In genomic region chr14:54837508-54838149, GRCh38 we compare ENCODE assay signal across 1 cellular context.
TF ChIP-seq lines count a peak whose summit lies in the region.

No MANE protein-coding gene starts in this region.

TF ChIP-seq in HepG2, 621 proteins besides CTCF, POLR2A, EP300 and RAD21 (continued from another document and continues in another):
- TF ChIP-seq, protein P1, sequence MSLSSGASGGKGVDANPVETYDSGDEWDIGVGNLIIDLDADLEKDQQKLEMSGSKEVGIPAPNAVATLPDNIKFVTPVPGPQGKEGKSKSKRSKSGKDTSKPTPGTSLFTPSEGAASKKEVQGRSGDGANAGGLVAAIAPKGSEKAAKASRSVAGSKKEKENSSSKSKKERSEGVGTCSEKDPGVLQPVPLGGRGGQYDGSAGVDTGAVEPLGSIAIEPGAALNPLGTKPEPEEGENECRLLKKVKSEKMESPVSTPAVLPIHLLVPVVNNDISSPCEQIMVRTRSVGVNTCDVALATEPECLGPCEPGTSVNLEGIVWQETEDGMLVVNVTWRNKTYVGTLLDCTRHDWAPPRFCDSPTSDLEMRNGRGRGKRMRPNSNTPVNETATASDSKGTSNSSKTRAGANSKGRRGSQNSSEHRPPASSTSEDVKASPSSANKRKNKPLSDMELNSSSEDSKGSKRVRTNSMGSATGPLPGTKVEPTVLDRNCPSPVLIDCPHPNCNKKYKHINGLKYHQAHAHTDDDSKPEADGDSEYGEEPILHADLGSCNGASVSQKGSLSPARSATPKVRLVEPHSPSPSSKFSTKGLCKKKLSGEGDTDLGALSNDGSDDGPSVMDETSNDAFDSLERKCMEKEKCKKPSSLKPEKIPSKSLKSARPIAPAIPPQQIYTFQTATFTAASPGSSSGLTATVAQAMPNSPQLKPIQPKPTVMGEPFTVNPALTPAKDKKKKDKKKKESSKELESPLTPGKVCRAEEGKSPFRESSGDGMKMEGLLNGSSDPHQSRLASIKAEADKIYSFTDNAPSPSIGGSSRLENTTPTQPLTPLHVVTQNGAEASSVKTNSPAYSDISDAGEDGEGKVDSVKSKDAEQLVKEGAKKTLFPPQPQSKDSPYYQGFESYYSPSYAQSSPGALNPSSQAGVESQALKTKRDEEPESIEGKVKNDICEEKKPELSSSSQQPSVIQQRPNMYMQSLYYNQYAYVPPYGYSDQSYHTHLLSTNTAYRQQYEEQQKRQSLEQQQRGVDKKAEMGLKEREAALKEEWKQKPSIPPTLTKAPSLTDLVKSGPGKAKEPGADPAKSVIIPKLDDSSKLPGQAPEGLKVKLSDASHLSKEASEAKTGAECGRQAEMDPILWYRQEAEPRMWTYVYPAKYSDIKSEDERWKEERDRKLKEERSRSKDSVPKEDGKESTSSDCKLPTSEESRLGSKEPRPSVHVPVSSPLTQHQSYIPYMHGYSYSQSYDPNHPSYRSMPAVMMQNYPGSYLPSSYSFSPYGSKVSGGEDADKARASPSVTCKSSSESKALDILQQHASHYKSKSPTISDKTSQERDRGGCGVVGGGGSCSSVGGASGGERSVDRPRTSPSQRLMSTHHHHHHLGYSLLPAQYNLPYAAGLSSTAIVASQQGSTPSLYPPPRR (CRISPR knock-in tag; IDR thresholded peaks at IDR 0.05; ENCODE audit: borderline replicate concordance): peak; percentile 78; the same call in 1 of the 2 replicates
- TF ChIP-seq ZNF737 (CRISPR knock-in tag; IDR thresholded peaks at IDR 0.05; ENCODE audit: borderline replicate concordance): no peak
- peak; percentile 60; the same call in 1 of the 2 replicates for TF ChIP-seq ZSCAN31 (CRISPR knock-in tag; IDR thresholded peaks at IDR 0.05; ENCODE audit: low read depth)
- TF ChIP-seq SIN3B (IDR thresholded peaks at IDR 0.05; ENCODE audit: low read length): no peak
- TF ChIP-seq ARNT2 (CRISPR knock-in tag; IDR thresholded peaks at IDR 0.05; ENCODE audit: low read depth): no peak
- TF ChIP-seq TFDP2 (CRISPR knock-in tag; IDR thresholded peaks at IDR 0.05): 0 out of 2 replicates have a peak, but pooled peaks have one; percentile 37
- no peak for TF ChIP-seq MAZ (IDR thresholded peaks at IDR 0.05; ENCODE audit: borderline replicate concordance, low read depth, low read length)
- TF ChIP-seq MAZ (CRISPR knock-in tag; IDR thresholded peaks at IDR 0.05; ENCODE audit: low read depth): peak; percentile 65
- TF ChIP-seq ZBTB20 (CRISPR knock-in tag; IDR thresholded peaks at IDR 0.05; ENCODE audit: borderline replicate concordance, low read depth): peak; percentile 95
- TF ChIP-seq MEF2D (CRISPR knock-in tag; IDR thresholded peaks at IDR 0.05): peak; percentile 78
- TF ChIP-seq THAP11 (CRISPR knock-in tag; IDR thresholded peaks at IDR 0.05): peak; percentile 65
- TF ChIP-seq SOX6 (IDR thresholded peaks at IDR 0.05): no peak
- TF ChIP-seq SOX6 (CRISPR knock-in tag; IDR thresholded peaks at IDR 0.05): peak; percentile 94
- peak; percentile 79 for TF ChIP-seq HIC2 (CRISPR knock-in tag; IDR thresholded peaks at IDR 0.05; ENCODE audit: low read depth)
- TF ChIP-seq GATA4 (IDR thresholded peaks at IDR 0.05; ENCODE audit: borderline replicate concordance, low read depth): peak; percentile 59; the same call in 1 of the 2 replicates
- TF ChIP-seq XRCC5 (optimal IDR thresholded peaks at IDR 0.05; ENCODE audit: low read length): peak; percentile 56
- peak; percentile 76; the same call in 1 of the 2 replicates for TF ChIP-seq ZNF580 (CRISPR knock-in tag; IDR thresholded peaks at IDR 0.05; ENCODE audit: borderline replicate concordance, low read depth)
- TF ChIP-seq KDM6A (CRISPR knock-in tag; IDR thresholded peaks at IDR 0.05; ENCODE audit: low read depth): peak; percentile 92
- TF ChIP-seq YEATS4 (CRISPR knock-in tag; IDR thresholded peaks at IDR 0.05; ENCODE audit: borderline replicate concordance): peak; percentile 38; the same call in 1 of the 2 replicates
- TF ChIP-seq ZNF3 (CRISPR knock-in tag; IDR thresholded peaks at IDR 0.05): no peak
- TF ChIP-seq ZNF350 (CRISPR knock-in tag; IDR thresholded peaks at IDR 0.05; ENCODE audit: borderline replicate concordance, low read depth): no peak
- no peak for TF ChIP-seq SOX13 (IDR thresholded peaks at IDR 0.05)
- peak in 1 of 2 experiments; percentile 90; a peak in 2 of 4 replicates for TF ChIP-seq SOX13 (CRISPR knock-in tag; conservative IDR thresholded peaks at IDR 0.05 in 1 of 2, IDR thresholded peaks at IDR 0.05 in 1 of 2)
- peak; percentile 67; the same call in 1 of the 2 replicates for TF ChIP-seq ZNF747 (CRISPR knock-in tag; IDR thresholded peaks at IDR 0.05; ENCODE audit: borderline replicate concordance)
- TF ChIP-seq HOXD1 (CRISPR knock-in tag; IDR thresholded peaks at IDR 0.05): 0 out of 2 replicates have a peak, but pooled peaks have one; percentile 73
- TF ChIP-seq ZNF17 (CRISPR knock-in tag; IDR thresholded peaks at IDR 0.05): no peak
- TF ChIP-seq, protein P2, sequence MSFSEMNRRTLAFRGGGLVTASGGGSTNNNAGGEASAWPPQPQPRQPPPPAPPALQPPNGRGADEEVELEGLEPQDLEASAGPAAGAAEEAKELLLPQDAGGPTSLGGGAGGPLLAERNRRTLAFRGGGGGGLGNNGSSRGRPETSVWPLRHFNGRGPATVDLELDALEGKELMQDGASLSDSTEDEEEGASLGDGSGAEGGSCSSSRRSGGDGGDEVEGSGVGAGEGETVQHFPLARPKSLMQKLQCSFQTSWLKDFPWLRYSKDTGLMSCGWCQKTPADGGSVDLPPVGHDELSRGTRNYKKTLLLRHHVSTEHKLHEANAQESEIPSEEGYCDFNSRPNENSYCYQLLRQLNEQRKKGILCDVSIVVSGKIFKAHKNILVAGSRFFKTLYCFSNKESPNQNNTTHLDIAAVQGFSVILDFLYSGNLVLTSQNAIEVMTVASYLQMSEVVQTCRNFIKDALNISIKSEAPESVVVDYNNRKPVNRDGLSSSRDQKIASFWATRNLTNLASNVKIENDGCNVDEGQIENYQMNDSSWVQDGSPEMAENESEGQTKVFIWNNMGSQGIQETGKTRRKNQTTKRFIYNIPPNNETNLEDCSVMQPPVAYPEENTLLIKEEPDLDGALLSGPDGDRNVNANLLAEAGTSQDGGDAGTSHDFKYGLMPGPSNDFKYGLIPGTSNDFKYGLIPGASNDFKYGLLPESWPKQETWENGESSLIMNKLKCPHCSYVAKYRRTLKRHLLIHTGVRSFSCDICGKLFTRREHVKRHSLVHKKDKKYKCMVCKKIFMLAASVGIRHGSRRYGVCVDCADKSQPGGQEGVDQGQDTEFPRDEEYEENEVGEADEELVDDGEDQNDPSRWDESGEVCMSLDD (CRISPR knock-in tag; IDR thresholded peaks at IDR 0.05; ENCODE audit: borderline replicate concordance): peak; percentile 79; the same call in 1 of the 2 replicates
- TF ChIP-seq ZSCAN21 (CRISPR knock-in tag; IDR thresholded peaks at IDR 0.05; ENCODE audit: borderline replicate concordance): no peak
- TF ChIP-seq WIZ (CRISPR knock-in tag; IDR thresholded peaks at IDR 0.05): 0 out of 2 replicates have a peak, but pooled peaks have one; percentile 58
- TF ChIP-seq SRSF4 (IDR thresholded peaks at IDR 0.05; ENCODE audit: low read depth, low read length, poor library complexity, severe bottlenecking): no peak
- no peak for TF ChIP-seq FLYWCH1 (CRISPR knock-in tag; IDR thresholded peaks at IDR 0.05)
- TF ChIP-seq, protein P3, sequence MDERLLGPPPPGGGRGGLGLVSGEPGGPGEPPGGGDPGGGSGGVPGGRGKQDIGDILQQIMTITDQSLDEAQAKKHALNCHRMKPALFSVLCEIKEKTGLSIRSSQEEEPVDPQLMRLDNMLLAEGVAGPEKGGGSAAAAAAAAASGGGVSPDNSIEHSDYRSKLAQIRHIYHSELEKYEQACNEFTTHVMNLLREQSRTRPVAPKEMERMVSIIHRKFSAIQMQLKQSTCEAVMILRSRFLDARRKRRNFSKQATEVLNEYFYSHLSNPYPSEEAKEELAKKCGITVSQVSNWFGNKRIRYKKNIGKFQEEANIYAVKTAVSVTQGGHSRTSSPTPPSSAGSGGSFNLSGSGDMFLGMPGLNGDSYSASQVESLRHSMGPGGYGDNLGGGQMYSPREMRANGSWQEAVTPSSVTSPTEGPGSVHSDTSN (CRISPR knock-in tag; IDR thresholded peaks at IDR 0.05): no peak
- TF ChIP-seq, protein P4, sequence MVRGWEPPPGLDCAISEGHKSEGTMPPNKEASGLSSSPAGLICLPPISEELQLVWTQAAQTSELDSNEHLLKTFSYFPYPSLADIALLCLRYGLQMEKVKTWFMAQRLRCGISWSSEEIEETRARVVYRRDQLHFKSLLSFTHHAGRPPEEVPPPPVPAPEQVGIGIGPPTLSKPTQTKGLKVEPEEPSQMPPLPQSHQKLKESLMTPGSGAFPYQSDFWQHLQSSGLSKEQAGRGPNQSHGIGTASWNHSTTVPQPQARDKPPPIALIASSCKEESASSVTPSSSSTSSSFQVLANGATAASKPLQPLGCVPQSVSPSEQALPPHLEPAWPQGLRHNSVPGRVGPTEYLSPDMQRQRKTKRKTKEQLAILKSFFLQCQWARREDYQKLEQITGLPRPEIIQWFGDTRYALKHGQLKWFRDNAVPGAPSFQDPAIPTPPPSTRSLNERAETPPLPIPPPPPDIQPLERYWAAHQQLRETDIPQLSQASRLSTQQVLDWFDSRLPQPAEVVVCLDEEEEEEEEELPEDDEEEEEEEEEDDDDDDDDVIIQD (CRISPR knock-in tag; IDR thresholded peaks at IDR 0.05; ENCODE audit: low read depth): peak; percentile 94
- no peak for TF ChIP-seq ZNF576 (CRISPR knock-in tag; IDR thresholded peaks at IDR 0.05)
- no peak for TF ChIP-seq ZNF20 (CRISPR knock-in tag; IDR thresholded peaks at IDR 0.05)
- TF ChIP-seq RARA (CRISPR knock-in tag; IDR thresholded peaks at IDR 0.05): peak; percentile 95
- peak; percentile 70; the same call in 1 of the 2 replicates for TF ChIP-seq MIER3 (CRISPR knock-in tag; IDR thresholded peaks at IDR 0.05; ENCODE audit: borderline replicate concordance)
- TF ChIP-seq NFIB (CRISPR knock-in tag; IDR thresholded peaks at IDR 0.05; ENCODE audit: borderline replicate concordance): no peak
- no peak for TF ChIP-seq DNMT1 (CRISPR knock-in tag; IDR thresholded peaks at IDR 0.05)
- TF ChIP-seq ZNF205 (CRISPR knock-in tag; IDR thresholded peaks at IDR 0.05): peak; percentile 84
- TF ChIP-seq HMG20B (CRISPR knock-in tag; conservative IDR thresholded peaks at IDR 0.05): peak; percentile 76; the same call in 1 of the 2 replicates
- TF ChIP-seq NR2F6 (IDR thresholded peaks at IDR 0.05): peak; percentile 99
- peak; percentile 99 for TF ChIP-seq NR2F6 (CRISPR knock-in tag; IDR thresholded peaks at IDR 0.05)
- TF ChIP-seq KMT2B (CRISPR knock-in tag; IDR thresholded peaks at IDR 0.05): peak; percentile 37; the same call in 1 of the 2 replicates
- TF ChIP-seq, protein P5, sequence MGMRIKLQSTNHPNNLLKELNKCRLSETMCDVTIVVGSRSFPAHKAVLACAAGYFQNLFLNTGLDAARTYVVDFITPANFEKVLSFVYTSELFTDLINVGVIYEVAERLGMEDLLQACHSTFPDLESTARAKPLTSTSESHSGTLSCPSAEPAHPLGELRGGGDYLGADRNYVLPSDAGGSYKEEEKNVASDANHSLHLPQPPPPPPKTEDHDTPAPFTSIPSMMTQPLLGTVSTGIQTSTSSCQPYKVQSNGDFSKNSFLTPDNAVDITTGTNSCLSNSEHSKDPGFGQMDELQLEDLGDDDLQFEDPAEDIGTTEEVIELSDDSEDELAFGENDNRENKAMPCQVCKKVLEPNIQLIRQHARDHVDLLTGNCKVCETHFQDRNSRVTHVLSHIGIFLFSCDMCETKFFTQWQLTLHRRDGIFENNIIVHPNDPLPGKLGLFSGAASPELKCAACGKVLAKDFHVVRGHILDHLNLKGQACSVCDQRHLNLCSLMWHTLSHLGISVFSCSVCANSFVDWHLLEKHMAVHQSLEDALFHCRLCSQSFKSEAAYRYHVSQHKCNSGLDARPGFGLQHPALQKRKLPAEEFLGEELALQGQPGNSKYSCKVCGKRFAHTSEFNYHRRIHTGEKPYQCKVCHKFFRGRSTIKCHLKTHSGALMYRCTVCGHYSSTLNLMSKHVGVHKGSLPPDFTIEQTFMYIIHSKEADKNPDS (CRISPR knock-in tag; IDR thresholded peaks at IDR 0.05): no peak
